ENCODE assay signal across 9 cellular contexts in the genomic region with DNA sequence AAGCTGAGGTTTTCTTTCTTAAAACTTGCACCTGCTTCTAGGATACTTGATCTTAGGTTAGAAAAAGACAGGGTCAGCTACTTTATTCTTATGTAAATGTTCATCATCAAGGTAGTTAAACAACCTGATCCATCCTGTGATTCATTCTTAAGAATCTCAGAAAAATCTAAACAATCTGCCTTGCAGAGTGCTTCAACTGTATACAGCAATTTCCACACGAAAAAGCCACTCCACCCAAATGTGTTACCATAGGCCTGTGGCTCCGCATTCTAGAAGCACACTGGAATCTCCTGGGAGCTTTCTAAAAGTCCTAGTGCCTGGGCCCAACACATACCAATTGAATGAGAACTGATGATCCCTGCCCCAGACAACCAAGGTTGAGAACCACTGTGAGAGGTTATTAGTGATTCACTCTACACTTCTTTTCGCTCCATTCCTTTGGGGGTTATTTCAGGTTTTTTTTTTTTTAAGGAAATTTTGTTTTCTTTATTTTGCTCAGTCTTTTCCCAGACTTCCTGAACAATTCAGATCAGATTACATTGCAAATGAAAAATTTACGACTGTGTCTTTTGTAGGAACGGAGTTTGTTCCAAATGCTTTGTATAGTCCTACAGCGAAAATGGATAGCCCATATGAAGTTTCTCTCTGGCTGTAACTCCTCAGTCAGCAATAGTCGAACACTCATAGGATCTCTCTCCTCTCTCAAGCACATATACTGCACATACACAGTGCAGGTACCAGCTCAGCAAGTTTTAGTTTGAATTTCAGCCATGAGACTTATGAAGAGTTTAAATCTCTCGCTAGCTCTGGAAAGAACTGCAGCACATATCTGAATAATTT. TPM values are rescaled to one million over a fixed set of nuclear protein-coding genes. Genes with fewer than 3 reads are reported as not detected.
DNase-seq lines count a peak whose midpoint lies in the region; ATAC-seq and TF ChIP-seq lines count a peak whose summit lies in the region.
"Had no signal": no experiment of that assay in that cellular context is flagged by ENCODE, and none has a peak within 500 bp of the region (broad histone marks: within the 10 kb centered on the region; RNA-seq: fewer than 3 reads in every experiment).

No MANE protein-coding gene starts in this region.

- peak; percentile 12 for ATAC-seq in HG03159 (IDR thresholded peaks at IDR 0.05; ENCODE audit: unreplicated experiment)
- ATAC-seq in left ventricle myocardium superior: peak; percentile 67
- no peak for ATAC-seq in HG03457 (IDR thresholded peaks at IDR 0.05; ENCODE audit: unreplicated experiment)

- DNase-seq in left ventricle myocardium superior (no peak), type B pancreatic cell (ENCODE audit: extremely low spot score, unreplicated experiment) (no peak), NCI-H1092 (lab: John Stamatoyannopoulos, UW) (no peak), dorsolateral prefrontal cortex (no peak)
- DNase-seq: activated CD4-positive, alpha-beta T cell treated with anti-CD3 and anti-CD28 coated beads, Interleukin-2, amount 50 U/mL, for 1 hour; activated naive CD8-positive, alpha-beta T cell treated with anti-CD3 and anti-CD28 coated beads for 36 hours had no signal

- peak overlapping the region; percentile 7 for H3K27ac Mint-ChIP-seq in type B pancreatic cell
- H3K27ac Mint-ChIP-seq: activated naive CD8-positive, alpha-beta T cell treated with anti-CD3 and anti-CD28 coated beads for 36 hours had no signal

- H3K9me3 Mint-ChIP-seq in type B pancreatic cell: no peaks in the 10 kb centered on the region
- H3K9me3 Mint-ChIP-seq: activated naive CD8-positive, alpha-beta T cell treated with anti-CD3 and anti-CD28 coated beads for 36 hours had no signal

- no peaks in the 10 kb centered on the region for H3K36me3 Mint-ChIP-seq in type B pancreatic cell

- intact Hi-C loops in left ventricle myocardium superior (cut with micrococcal nuclease) (no loop called here), dorsolateral prefrontal cortex (cut with DNase I) (no loop called here)

- H3K27ac ChIP-seq in VCaP: peak overlapping the region; percentile 29
- H3K27ac ChIP-seq in dorsolateral prefrontal cortex: no peak overlapping the region

- no peaks in the 10 kb centered on the region for H3K27me3 ChIP-seq in dorsolateral prefrontal cortex

- TF ChIP-seq CTCF in VCaP (conservative IDR thresholded peaks at IDR 0.05) (no peak), type B pancreatic cell (conservative IDR thresholded peaks at IDR 0.05) (no peak), dorsolateral prefrontal cortex (IDR thresholded peaks at IDR 0.05 in 54 of 56, conservative IDR thresholded peaks at IDR 0.05 in 2 of 56; ENCODE audit: low read depth in 1 of 56, partially characterized antibody in 56 of 56) (no peak)

- H3K27me3 Mint-ChIP-seq in type B pancreatic cell: no peaks in the 10 kb centered on the region
- H3K27me3 Mint-ChIP-seq: activated naive CD8-positive, alpha-beta T cell treated with anti-CD3 and anti-CD28 coated beads for 36 hours had no signal

- H3K4me3 Mint-ChIP-seq in type B pancreatic cell: no peak overlapping the region
- H3K4me3 Mint-ChIP-seq: activated naive CD8-positive, alpha-beta T cell treated with anti-CD3 and anti-CD28 coated beads for 36 hours had no signal

- H3K4me1 Mint-ChIP-seq in type B pancreatic cell (ENCODE audit: unreplicated experiment): peaks cover 30% of the 10 kb centered on the region

- H3K4me3 ChIP-seq in dorsolateral prefrontal cortex: no peak overlapping the region

RNA-seq across cellular contexts. Expression of gene SMYD2, which starts 16.1 kb away (rescaled TPM):
- 234 TPM for total RNA-seq in left ventricle myocardium superior
- 24.8 and 35.5 TPM in 2 replicates for total RNA-seq in type B pancreatic cell (ENCODE audit: low replicate concordance)
- 10 to 100 TPM; 12.9 to 82.4 (median 55.5) TPM for total RNA-seq in dorsolateral prefrontal cortex
